In the genomic region with DNA sequence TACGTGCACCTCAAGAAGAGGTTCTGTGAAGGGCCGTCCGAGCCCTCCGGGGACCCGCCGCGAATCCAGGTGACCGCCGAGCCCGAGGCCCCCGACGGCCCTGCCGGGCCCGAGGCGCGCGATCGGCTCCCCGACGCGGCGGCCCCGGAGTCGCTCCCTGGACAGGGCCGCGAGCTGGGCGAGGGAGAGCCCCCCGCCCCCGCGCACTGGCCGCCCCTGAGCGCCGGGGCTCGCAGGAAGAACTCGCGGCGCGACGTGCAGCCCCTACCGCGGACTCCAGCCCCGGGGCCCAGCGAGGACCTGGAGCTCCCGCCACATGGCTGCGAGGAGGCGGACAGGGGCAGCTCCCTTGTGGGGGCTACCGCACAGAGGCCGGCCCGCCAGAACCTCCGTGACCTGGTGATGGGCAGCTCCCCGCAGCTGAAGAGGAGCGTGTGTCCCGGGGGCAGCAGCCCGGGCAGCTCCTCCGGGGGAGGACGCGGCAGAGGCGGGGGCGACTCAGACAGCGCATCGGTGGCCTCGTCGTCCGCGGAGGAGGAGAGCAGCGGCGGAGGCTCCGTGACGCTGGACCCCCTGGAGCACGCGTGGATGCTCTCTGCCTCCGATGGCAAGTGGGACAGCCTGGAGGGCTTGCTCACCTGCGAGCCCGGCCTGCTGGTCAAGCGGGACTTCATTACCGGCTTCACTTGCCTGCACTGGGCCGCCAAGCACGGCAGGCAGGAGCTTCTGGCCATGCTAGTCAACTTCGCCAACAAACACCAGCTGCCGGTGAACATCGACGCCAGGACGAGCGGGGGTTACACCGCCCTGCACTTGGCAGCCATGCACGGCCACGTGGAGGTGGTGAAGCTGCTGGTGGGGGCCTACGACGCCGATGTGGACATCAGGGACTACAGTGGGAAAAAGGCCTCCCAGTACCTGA, we compare ENCODE assay signal across 7 cellular contexts. TPM values are rescaled to one million over a fixed set of nuclear protein-coding genes. Genes with fewer than 3 reads are reported as not detected.
A peak's percentile ranks its signal among the peaks of the same experiment; 100 is the strongest.
DNase-seq lines count a peak whose midpoint lies in the region; ATAC-seq and TF ChIP-seq lines count a peak whose summit lies in the region.

No MANE protein-coding gene starts in this region.

- H3K27ac Mint-ChIP-seq in progenitor cell of endocrine pancreas, result no peak overlapping the region

- H3K4me3 Mint-ChIP-seq in progenitor cell of endocrine pancreas (ENCODE audit: low read depth), result peak overlapping the region; percentile 78

- H3K4me3 ChIP-seq in GM08714 (ENCODE audit: low read length), result peak overlapping the region; percentile 46; the same call in 1 of the 2 replicates

- no peaks in the 10 kb centered on the region for H3K9me3 Mint-ChIP-seq in progenitor cell of endocrine pancreas (ENCODE audit: low read depth)

- peaks cover 32% of the 10 kb centered on the region for H3K4me1 Mint-ChIP-seq in progenitor cell of endocrine pancreas (ENCODE audit: low read depth)

- ATAC-seq in foreskin keratinocyte (no peak), HG02870 (IDR thresholded peaks at IDR 0.05; ENCODE audit: unreplicated experiment) (no peak)

- H3K27me3 ChIP-seq in foreskin keratinocyte, result no peaks in the 10 kb centered on the region

- no peak for TF ChIP-seq CTCF in foreskin keratinocyte (conservative IDR thresholded peaks at IDR 0.05)
- TF ChIP-seq CTCF in progenitor cell of endocrine pancreas (IDR thresholded peaks at IDR 0.05; ENCODE audit: unreplicated experiment), result no peak

- H3K4me1 ChIP-seq in foreskin keratinocyte, result peaks cover 12% of the 10 kb centered on the region

- H3K27me3 Mint-ChIP-seq in progenitor cell of endocrine pancreas, result peaks cover 12% of the 10 kb centered on the region

- DNase-seq in RPMI7951 (ENCODE audit: low read depth), result peak; percentile 9
- DNase-seq in foreskin keratinocyte, result no peak
- peak; percentile 33 for DNase-seq in progenitor cell of endocrine pancreas (ENCODE audit: low spot score, unreplicated experiment)
- no peak for DNase-seq in middle frontal gyrus (ENCODE audit: extremely low spot score, low spot score)
- no peak for DNase-seq in RPMI8226

- peak overlapping the region; percentile 79 for H3K27ac ChIP-seq in foreskin keratinocyte

- H3K36me3 Mint-ChIP-seq in progenitor cell of endocrine pancreas (ENCODE audit: insufficient read depth), result no peaks in the 10 kb centered on the region

RNA-seq across cellular contexts. Expression of a gene that starts 0.8 kb away (rescaled TPM):
- total RNA-seq in RPMI7951 (2014; rRNA removed; shearing (Covaris generic)), result 6.8 and 7.2 TPM in 2 replicates
- total RNA-seq in foreskin keratinocyte, result 30.8 and 31.2 TPM in 2 replicates
- 10.1 and 11.5 TPM in 2 replicates for polyA plus RNA-seq in foreskin keratinocyte
- total RNA-seq in progenitor cell of endocrine pancreas, result 12.1 and 12.6 TPM in 2 replicates

RNA-seq across cellular contexts. Expression of a gene that starts 1.2 kb away (rescaled TPM):
- total RNA-seq in RPMI7951 (2014; rRNA removed; shearing (Covaris generic)), result 107 and 124 TPM in 2 replicates
- total RNA-seq in foreskin keratinocyte, result 93.4 and 100 TPM in 2 replicates
- 31.6 and 37.3 TPM in 2 replicates for polyA plus RNA-seq in foreskin keratinocyte
- 67.5 and 68.8 TPM in 2 replicates for total RNA-seq in progenitor cell of endocrine pancreas

Comparison
In these comparisons a context has a peak if more than half of its experiments do, and no peak if none do; other contexts are left out.
1. DNase-seq: peak in RPMI7951 (single experiment) and progenitor cell of endocrine pancreas (single experiment); none in foreskin keratinocyte (0 of 2), middle frontal gyrus (single experiment) and RPMI8226 (single experiment).